In the genomic region with DNA sequence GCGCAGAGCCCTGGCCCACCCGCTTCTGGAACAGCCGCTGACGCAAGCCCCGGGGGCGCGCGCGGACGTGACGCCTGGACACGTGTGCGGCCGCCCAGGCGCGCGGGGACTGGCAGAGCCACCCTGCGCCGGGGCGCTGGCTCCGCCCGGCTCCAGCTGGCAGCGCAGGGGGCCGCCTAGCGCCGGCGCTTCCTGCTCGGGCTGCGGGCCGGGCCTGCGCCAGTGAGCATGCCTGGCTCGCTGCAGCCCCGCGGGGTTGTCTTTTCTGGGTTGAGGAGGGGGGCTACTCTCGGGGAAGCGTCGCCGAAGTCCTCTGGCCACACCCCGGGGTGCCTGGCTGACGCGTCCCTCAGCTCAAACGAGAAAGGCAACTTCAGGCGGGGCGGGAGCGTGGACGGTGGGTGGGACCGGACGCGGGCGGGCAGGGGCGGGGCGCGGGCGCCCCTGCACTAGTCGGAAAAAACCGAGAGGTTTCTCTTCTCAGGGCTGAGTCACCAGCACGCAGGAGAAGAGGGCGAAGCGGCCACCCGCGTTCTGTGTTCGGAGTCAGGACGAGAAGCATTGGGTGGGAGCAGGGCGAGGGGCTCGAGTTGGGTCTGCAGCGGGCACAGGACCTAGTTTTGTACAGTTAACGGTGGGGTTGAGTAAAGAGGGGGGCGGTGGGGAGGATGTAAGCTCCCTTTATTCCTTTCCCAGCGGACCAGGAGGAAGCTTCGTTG, we compare ENCODE assay signal across 1 cellular context.
TF ChIP-seq lines count a peak whose summit lies in the region.

A gene with protein sequence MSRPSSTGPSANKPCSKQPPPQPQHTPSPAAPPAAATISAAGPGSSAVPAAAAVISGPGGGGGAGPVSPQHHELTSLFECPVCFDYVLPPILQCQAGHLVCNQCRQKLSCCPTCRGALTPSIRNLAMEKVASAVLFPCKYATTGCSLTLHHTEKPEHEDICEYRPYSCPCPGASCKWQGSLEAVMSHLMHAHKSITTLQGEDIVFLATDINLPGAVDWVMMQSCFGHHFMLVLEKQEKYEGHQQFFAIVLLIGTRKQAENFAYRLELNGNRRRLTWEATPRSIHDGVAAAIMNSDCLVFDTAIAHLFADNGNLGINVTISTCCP (minus strand): TSS at position 48 of the 719 bp plus-strand sequence. CDS start 320 bp downstream, outside the sequence.

TF ChIP-seq in K562, 482 proteins besides CTCF, POLR2A, EP300 and RAD21 (continued from another document and continues in another):
- TF ChIP-seq, protein P1, sequence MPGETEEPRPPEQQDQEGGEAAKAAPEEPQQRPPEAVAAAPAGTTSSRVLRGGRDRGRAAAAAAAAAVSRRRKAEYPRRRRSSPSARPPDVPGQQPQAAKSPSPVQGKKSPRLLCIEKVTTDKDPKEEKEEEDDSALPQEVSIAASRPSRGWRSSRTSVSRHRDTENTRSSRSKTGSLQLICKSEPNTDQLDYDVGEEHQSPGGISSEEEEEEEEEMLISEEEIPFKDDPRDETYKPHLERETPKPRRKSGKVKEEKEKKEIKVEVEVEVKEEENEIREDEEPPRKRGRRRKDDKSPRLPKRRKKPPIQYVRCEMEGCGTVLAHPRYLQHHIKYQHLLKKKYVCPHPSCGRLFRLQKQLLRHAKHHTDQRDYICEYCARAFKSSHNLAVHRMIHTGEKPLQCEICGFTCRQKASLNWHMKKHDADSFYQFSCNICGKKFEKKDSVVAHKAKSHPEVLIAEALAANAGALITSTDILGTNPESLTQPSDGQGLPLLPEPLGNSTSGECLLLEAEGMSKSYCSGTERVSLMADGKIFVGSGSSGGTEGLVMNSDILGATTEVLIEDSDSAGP (CRISPR knock-in tag; IDR thresholded peaks at IDR 0.05), result no peak
- TF ChIP-seq ZNF77 (CRISPR knock-in tag; IDR thresholded peaks at IDR 0.05) (no peak), CHCHD3 (CRISPR knock-in tag; IDR thresholded peaks at IDR 0.05) (no peak), HLTF (IDR thresholded peaks at IDR 0.05) (0 out of 2 replicates have a peak, but pooled peaks have one; percentile 56), ZFP1 (CRISPR knock-in tag; IDR thresholded peaks at IDR 0.05) (no peak), ILK (tag; IDR thresholded peaks at IDR 0.05; ENCODE audit: borderline replicate concordance, low read depth) (no peak), GATAD2B (IDR thresholded peaks at IDR 0.05; ENCODE audit: borderline replicate concordance) (peak; percentile 61; the same call in 1 of the 2 replicates), NFRKB (IDR thresholded peaks at IDR 0.05; ENCODE audit: low read depth) (no peak; the same call in 1 of the 2 replicates), SMAD1 (IDR thresholded peaks at IDR 0.05; ENCODE audit: low read depth, low read length, partially characterized antibody) (no peak), C11orf30 (IDR thresholded peaks at IDR 0.05; ENCODE audit: low read depth) (no peak), TAL1 (IDR thresholded peaks at IDR 0.05) (no peak), POU5F1 (IDR thresholded peaks at IDR 0.05; ENCODE audit: borderline replicate concordance, low read depth, low read length, partially characterized antibody) (no peak), ZNF507 (tag; conservative IDR thresholded peaks at IDR 0.05) (no peak), HNRNPH1 (optimal IDR thresholded peaks at IDR 0.05; ENCODE audit: low read depth, low read length) (no peak), NFE2 (IDR thresholded peaks at IDR 0.05; ENCODE audit: low read depth) (no peak), HDAC3 (IDR thresholded peaks at IDR 0.05; ENCODE audit: borderline replicate concordance, partially characterized antibody) (no peak), TBP (optimal IDR thresholded peaks at IDR 0.05; ENCODE audit: low read depth, low read length) (peak; percentile 83), THRAP3 (IDR thresholded peaks at IDR 0.05; ENCODE audit: borderline replicate concordance) (no peak), ZNF41 (CRISPR knock-in tag; conservative IDR thresholded peaks at IDR 0.05) (no peak), ZNF134 (CRISPR knock-in tag; conservative IDR thresholded peaks at IDR 0.05) (no peak), TEAD4 (IDR thresholded peaks at IDR 0.05; ENCODE audit: low read length) (no peak), TEAD4 (CRISPR knock-in tag; IDR thresholded peaks at IDR 0.05; ENCODE audit: borderline replicate concordance) (no peak), ZNF311 (CRISPR knock-in tag; IDR thresholded peaks at IDR 0.05) (no peak), ZKSCAN8 (CRISPR knock-in tag; IDR thresholded peaks at IDR 0.05) (no peak), CBX1 (IDR thresholded peaks at IDR 0.05; ENCODE audit: low read depth) (no peak), NONO (IDR thresholded peaks at IDR 0.05; ENCODE audit: low read depth in 2 of 2, low read length in 1 of 2) (peak; percentile 41 to 83; a peak in 2 of 4 replicates), KLF6 (CRISPR knock-in tag; IDR thresholded peaks at IDR 0.05; ENCODE audit: borderline replicate concordance) (0 out of 2 replicates have a peak, but pooled peaks have one; percentile 10), BACH1 (tag; IDR thresholded peaks at IDR 0.05) (no peak), ZC3H8 (IDR thresholded peaks at IDR 0.05) (no peak), KDM1A (IDR thresholded peaks at IDR 0.05) (peak; percentile 90 to 94), ZNF133 (CRISPR knock-in tag; IDR thresholded peaks at IDR 0.05) (no peak), TCF7 (IDR thresholded peaks at IDR 0.05; ENCODE audit: borderline replicate concordance) (no peak)
- TF ChIP-seq, protein P2, sequence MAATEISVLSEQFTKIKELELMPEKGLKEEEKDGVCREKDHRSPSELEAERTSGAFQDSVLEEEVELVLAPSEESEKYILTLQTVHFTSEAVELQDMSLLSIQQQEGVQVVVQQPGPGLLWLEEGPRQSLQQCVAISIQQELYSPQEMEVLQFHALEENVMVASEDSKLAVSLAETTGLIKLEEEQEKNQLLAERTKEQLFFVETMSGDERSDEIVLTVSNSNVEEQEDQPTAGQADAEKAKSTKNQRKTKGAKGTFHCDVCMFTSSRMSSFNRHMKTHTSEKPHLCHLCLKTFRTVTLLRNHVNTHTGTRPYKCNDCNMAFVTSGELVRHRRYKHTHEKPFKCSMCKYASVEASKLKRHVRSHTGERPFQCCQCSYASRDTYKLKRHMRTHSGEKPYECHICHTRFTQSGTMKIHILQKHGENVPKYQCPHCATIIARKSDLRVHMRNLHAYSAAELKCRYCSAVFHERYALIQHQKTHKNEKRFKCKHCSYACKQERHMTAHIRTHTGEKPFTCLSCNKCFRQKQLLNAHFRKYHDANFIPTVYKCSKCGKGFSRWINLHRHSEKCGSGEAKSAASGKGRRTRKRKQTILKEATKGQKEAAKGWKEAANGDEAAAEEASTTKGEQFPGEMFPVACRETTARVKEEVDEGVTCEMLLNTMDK (IDR thresholded peaks at IDR 0.05; ENCODE audit: borderline replicate concordance, insufficient read depth, low read depth, low read length, poor library complexity, severe bottlenecking), result peak; percentile 15
- TF ChIP-seq, protein P3, sequence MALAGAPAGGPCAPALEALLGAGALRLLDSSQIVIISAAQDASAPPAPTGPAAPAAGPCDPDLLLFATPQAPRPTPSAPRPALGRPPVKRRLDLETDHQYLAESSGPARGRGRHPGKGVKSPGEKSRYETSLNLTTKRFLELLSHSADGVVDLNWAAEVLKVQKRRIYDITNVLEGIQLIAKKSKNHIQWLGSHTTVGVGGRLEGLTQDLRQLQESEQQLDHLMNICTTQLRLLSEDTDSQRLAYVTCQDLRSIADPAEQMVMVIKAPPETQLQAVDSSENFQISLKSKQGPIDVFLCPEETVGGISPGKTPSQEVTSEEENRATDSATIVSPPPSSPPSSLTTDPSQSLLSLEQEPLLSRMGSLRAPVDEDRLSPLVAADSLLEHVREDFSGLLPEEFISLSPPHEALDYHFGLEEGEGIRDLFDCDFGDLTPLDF (CRISPR knock-in tag; IDR thresholded peaks at IDR 0.05), result no peak
- TF ChIP-seq, protein P4, sequence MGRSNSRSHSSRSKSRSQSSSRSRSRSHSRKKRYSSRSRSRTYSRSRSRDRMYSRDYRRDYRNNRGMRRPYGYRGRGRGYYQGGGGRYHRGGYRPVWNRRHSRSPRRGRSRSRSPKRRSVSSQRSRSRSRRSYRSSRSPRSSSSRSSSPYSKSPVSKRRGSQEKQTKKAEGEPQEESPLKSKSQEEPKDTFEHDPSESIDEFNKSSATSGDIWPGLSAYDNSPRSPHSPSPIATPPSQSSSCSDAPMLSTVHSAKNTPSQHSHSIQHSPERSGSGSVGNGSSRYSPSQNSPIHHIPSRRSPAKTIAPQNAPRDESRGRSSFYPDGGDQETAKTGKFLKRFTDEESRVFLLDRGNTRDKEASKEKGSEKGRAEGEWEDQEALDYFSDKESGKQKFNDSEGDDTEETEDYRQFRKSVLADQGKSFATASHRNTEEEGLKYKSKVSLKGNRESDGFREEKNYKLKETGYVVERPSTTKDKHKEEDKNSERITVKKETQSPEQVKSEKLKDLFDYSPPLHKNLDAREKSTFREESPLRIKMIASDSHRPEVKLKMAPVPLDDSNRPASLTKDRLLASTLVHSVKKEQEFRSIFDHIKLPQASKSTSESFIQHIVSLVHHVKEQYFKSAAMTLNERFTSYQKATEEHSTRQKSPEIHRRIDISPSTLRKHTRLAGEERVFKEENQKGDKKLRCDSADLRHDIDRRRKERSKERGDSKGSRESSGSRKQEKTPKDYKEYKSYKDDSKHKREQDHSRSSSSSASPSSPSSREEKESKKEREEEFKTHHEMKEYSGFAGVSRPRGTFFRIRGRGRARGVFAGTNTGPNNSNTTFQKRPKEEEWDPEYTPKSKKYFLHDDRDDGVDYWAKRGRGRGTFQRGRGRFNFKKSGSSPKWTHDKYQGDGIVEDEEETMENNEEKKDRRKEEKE (IDR thresholded peaks at IDR 0.05; ENCODE audit: borderline replicate concordance in 1 of 2, control insufficient read depth in 1 of 2, low read depth in 2 of 2, low read length in 1 of 2), result no peak
- TF ChIP-seq, protein P5, sequence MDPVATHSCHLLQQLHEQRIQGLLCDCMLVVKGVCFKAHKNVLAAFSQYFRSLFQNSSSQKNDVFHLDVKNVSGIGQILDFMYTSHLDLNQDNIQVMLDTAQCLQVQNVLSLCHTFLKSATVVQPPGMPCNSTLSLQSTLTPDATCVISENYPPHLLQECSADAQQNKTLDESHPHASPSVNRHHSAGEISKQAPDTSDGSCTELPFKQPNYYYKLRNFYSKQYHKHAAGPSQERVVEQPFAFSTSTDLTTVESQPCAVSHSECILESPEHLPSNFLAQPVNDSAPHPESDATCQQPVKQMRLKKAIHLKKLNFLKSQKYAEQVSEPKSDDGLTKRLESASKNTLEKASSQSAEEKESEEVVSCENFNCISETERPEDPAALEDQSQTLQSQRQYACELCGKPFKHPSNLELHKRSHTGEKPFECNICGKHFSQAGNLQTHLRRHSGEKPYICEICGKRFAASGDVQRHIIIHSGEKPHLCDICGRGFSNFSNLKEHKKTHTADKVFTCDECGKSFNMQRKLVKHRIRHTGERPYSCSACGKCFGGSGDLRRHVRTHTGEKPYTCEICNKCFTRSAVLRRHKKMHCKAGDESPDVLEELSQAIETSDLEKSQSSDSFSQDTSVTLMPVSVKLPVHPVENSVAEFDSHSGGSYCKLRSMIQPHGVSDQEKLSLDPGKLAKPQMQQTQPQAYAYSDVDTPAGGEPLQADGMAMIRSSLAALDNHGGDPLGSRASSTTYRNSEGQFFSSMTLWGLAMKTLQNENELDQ (CRISPR knock-in tag; IDR thresholded peaks at IDR 0.05; ENCODE audit: borderline replicate concordance), result no peak
- TF ChIP-seq, protein P6, sequence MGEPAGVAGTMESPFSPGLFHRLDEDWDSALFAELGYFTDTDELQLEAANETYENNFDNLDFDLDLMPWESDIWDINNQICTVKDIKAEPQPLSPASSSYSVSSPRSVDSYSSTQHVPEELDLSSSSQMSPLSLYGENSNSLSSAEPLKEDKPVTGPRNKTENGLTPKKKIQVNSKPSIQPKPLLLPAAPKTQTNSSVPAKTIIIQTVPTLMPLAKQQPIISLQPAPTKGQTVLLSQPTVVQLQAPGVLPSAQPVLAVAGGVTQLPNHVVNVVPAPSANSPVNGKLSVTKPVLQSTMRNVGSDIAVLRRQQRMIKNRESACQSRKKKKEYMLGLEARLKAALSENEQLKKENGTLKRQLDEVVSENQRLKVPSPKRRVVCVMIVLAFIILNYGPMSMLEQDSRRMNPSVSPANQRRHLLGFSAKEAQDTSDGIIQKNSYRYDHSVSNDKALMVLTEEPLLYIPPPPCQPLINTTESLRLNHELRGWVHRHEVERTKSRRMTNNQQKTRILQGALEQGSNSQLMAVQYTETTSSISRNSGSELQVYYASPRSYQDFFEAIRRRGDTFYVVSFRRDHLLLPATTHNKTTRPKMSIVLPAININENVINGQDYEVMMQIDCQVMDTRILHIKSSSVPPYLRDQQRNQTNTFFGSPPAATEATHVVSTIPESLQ (CRISPR knock-in tag; IDR thresholded peaks at IDR 0.05), result no peak
- TF ChIP-seq, protein P7, sequence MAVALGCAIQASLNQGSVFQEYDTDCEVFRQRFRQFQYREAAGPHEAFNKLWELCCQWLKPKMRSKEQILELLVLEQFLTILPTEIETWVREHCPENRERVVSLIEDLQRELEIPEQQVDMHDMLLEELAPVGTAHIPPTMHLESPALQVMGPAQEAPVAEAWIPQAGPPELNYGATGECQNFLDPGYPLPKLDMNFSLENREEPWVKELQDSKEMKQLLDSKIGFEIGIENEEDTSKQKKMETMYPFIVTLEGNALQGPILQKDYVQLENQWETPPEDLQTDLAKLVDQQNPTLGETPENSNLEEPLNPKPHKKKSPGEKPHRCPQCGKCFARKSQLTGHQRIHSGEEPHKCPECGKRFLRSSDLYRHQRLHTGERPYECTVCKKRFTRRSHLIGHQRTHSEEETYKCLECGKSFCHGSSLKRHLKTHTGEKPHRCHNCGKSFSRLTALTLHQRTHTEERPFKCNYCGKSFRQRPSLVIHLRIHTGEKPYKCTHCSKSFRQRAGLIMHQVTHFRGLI (CRISPR knock-in tag; IDR thresholded peaks at IDR 0.05), result no peak
- TF ChIP-seq, protein P8, sequence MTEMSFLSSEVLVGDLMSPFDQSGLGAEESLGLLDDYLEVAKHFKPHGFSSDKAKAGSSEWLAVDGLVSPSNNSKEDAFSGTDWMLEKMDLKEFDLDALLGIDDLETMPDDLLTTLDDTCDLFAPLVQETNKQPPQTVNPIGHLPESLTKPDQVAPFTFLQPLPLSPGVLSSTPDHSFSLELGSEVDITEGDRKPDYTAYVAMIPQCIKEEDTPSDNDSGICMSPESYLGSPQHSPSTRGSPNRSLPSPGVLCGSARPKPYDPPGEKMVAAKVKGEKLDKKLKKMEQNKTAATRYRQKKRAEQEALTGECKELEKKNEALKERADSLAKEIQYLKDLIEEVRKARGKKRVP (CRISPR knock-in tag; IDR thresholded peaks at IDR 0.05), result peak; percentile 78
- TF ChIP-seq, protein P9, sequence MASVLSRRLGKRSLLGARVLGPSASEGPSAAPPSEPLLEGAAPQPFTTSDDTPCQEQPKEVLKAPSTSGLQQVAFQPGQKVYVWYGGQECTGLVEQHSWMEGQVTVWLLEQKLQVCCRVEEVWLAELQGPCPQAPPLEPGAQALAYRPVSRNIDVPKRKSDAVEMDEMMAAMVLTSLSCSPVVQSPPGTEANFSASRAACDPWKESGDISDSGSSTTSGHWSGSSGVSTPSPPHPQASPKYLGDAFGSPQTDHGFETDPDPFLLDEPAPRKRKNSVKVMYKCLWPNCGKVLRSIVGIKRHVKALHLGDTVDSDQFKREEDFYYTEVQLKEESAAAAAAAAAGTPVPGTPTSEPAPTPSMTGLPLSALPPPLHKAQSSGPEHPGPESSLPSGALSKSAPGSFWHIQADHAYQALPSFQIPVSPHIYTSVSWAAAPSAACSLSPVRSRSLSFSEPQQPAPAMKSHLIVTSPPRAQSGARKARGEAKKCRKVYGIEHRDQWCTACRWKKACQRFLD (CRISPR knock-in tag; IDR thresholded peaks at IDR 0.05), result peak; percentile 47; the same call in 1 of the 2 replicates
